In genomic region chr6:76682842-76683241, GRCh38 we compare ENCODE assay signal across 9 cellular contexts.
DNase-seq lines count a peak whose midpoint lies in the region; ATAC-seq and TF ChIP-seq lines count a peak whose summit lies in the region.
"Had no signal": no experiment of that assay in that cellular context is flagged by ENCODE, and none has a peak within 500 bp of the region (broad histone marks: within the 10 kb centered on the region; RNA-seq: fewer than 3 reads in every experiment).

No MANE protein-coding gene starts in this region.

- peaks cover 2 to 3% of the 10 kb centered on the region in 2 donors for H3K9me3 Mint-ChIP-seq in activated T-cell treated with anti-CD3 and anti-CD28 coated beads, Interleukin-2, amount 50 U/mL, for 72 hours

- H3K4me1 ChIP-seq in cardiac muscle cell (ENCODE audit: low read depth) (no peaks in the 10 kb centered on the region), tibial artery (peaks cover 0 to 6% (median under 1%) of the 10 kb centered on the region in 4 donors)

- H3K27me3 ChIP-seq in cardiac muscle cell, result no peaks in the 10 kb centered on the region
- H3K27me3 ChIP-seq in tibial artery, result no peaks in the 10 kb centered on the region

- H3K4me1 Mint-ChIP-seq in activated T-cell treated with anti-CD3 and anti-CD28 coated beads, Interleukin-2, amount 50 U/mL, for 72 hours (ENCODE audit: low read depth), result no peaks in the 10 kb centered on the region

- H3K9me3 ChIP-seq in cardiac muscle cell (ENCODE audit: low read depth) (no peaks in the 10 kb centered on the region), tibial artery (no peaks in the 10 kb centered on the region)

- no peak overlapping the region for H3K4me3 Mint-ChIP-seq in activated T-cell treated with anti-CD3 and anti-CD28 coated beads, Interleukin-2, amount 50 U/mL, for 72 hours

- H3K27ac ChIP-seq in cardiac muscle cell (no peak overlapping the region), tibial artery (no peak overlapping the region)

- H3K36me3 Mint-ChIP-seq in activated T-cell treated with anti-CD3 and anti-CD28 coated beads, Interleukin-2, amount 50 U/mL, for 72 hours (ENCODE audit: insufficient read depth in 2 of 2), result no peaks in the 10 kb centered on the region

- H3K27me3 Mint-ChIP-seq in activated T-cell treated with anti-CD3 and anti-CD28 coated beads, Interleukin-2, amount 50 U/mL, for 72 hours (ENCODE audit: low read depth), result no peaks in the 10 kb centered on the region

- H3K27ac Mint-ChIP-seq in activated T-cell treated with anti-CD3 and anti-CD28 coated beads, Interleukin-2, amount 50 U/mL, for 72 hours, result no peak overlapping the region

- TF ChIP-seq CTCF in cardiac muscle cell (IDR thresholded peaks at IDR 0.05; ENCODE audit: low read depth, low read length) (peak; percentile 46), choroid plexus epithelial cell (conservative IDR thresholded peaks at IDR 0.05; ENCODE audit: low read depth, low read length) (peak; percentile 51), tibial artery (IDR thresholded peaks at IDR 0.05) (peak; percentile 34 to 37)

- H3K36me3 ChIP-seq in cardiac muscle cell (no peaks in the 10 kb centered on the region), tibial artery (no peaks in the 10 kb centered on the region)

- H3K4me3 ChIP-seq in cardiac muscle cell, result no peak overlapping the region
- H3K4me3 ChIP-seq in choroid plexus epithelial cell (ENCODE audit: low read depth, low read length), result no peak overlapping the region
- H3K4me3 ChIP-seq in tibial artery, result no peak overlapping the region

- intact Hi-C loops in Right ventricle myocardium superior (cut with DNase I), result loop anchor here (10.0 kb wide), 2 partner anchors 748 to 782 kb away; partner anchors contain the start of gene HTR1B
- intact Hi-C loops in tibial artery (cut with DNase I; ENCODE audit: low total_unique reads), result loop anchor here (5.0 kb wide), 1 partner anchor 774 kb away; no protein-coding TSS in a partner anchor

- ATAC-seq in Right ventricle myocardium superior (ENCODE audit: poor library complexity) (no peak), GM18870 (IDR thresholded peaks at IDR 0.05; ENCODE audit: unreplicated experiment) (no peak)
- no peak for ATAC-seq in activated T-cell treated with anti-CD3 and anti-CD28 coated beads, Interleukin-2, amount 50 U/mL, for 72 hours (replicated peaks in 1 of 2)

- DNase-seq in cardiac muscle cell (ENCODE audit: low read depth in 1 of 2, low spot score in 1 of 2) (peak; percentile 16 to 40), Right ventricle myocardium superior (no peak), LoVo (ENCODE audit: low spot score) (peak; percentile 43), choroid plexus epithelial cell (ENCODE audit: low read depth) (peak; percentile 48), tibial artery (no peak)
- no peak for DNase-seq in activated T-cell treated with anti-CD3 and anti-CD28 coated beads, Interleukin-2, amount 50 U/mL, for 72 hours
- no peak for DNase-seq in activated naive CD4-positive, alpha-beta T cell treated with anti-CD3 and anti-CD28 coated beads, Interleukin-2, amount 50 U/mL, for 16 hours
- DNase-seq: NCI-H1048 had no signal

Comparison
In these comparisons a context has a peak if more than half of its experiments do, and no peak if none do; other contexts are left out.
1. DNase-seq: peak in cardiac muscle cell (2 of 2), LoVo (single experiment) and choroid plexus epithelial cell (single experiment); none in Right ventricle myocardium superior (single experiment), tibial artery (0 of 2), activated T-cell treated with anti-CD3 and anti-CD28 coated beads, Interleukin-2, amount 50 U/mL, for 72 hours (0 of 2) and activated naive CD4-positive, alpha-beta T cell treated with anti-CD3 and anti-CD28 coated beads, Interleukin-2, amount 50 U/mL, for 16 hours (single experiment).
2. Peak in every context shown above with its lines, with median percentiles within 50 percentile points of each other: CTCF ChIP-seq.